8 cellular contexts compared by ENCODE assay signal in the genomic region with DNA sequence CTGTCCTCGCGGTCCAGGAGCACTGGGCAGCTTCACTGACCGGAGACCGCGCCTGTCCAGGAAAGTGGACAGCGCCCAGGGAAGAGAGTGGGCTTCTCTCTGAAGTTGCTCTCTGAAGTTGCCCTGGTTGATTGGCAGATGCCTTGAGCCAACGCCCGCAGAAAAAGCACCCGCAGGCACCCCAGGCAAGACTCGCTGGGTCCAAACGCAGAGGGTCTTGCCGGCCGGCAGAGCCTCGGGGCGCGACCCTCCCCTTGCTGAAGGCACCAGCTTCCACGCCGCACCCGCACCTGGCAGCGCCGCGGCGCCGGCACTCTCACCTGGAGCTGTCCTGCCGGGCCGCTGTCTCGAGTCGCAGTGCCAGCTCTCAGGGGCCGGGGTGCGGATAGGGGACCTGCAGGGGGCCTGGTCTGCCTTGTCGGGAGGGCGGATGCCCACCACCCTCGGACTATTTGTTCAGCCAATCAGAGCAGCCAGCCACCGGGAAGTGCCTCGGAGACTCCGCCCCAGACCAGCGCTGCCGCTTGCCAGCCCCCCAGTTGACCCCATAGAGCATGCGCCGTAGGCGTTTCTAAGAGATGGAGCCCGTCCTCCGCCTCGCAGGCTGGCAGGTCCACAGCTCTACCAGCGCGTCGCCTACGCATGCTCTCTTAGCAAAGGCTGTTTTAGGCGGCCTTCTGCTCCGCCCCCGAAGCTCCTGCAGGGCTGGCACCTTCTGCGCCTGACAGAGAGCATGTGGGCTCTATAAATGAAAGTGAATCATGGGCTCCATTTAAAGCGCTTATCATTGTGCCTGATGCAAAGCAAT. TPM values are rescaled to one million over a fixed set of nuclear protein-coding genes. Genes with fewer than 3 reads are reported as not detected.
DNase-seq lines count a peak whose midpoint lies in the region; ATAC-seq and TF ChIP-seq lines count a peak whose summit lies in the region.

A gene (minus strand): TSS at position 359 of the 808 bp plus-strand sequence. CDS start 4,127 bp downstream, outside the sequence.

- no peaks in the 10 kb centered on the region for H3F3A ChIP-seq in PC-9 (ENCODE audit: insufficient read depth, low read depth)

- H3K36me3 ChIP-seq in PC-9 (ENCODE audit: low read depth) (no peaks in the 10 kb centered on the region), mucosa of rectum (ENCODE audit: control insufficient read depth in 2 of 2, insufficient read depth in 2 of 2, low read length in 2 of 2) (no peaks in the 10 kb centered on the region)

- H3K4me3 ChIP-seq in Jurkat, Clone E6-1 (ENCODE audit: low read length), result peak within 1 kb of the TSS; percentile 81
- H3K4me3 ChIP-seq in PC-9 (peak within 1 kb of the TSS; percentile 89), epithelial cell of proximal tubule (ENCODE audit: low read depth, low read length) (peak within 1 kb of the TSS; percentile 89), mucosa of rectum (ENCODE audit: low read length in 2 of 2) (peak within 1 kb of the TSS; percentile 75 to 83)

- H3K4me1 ChIP-seq in PC-9 (replicated peaks; ENCODE audit: insufficient read depth) (peaks cover 10% of the 10 kb centered on the region; the same call in 1 of the 2 replicates), mucosa of rectum (ENCODE audit: control insufficient read depth in 2 of 2, insufficient read depth in 2 of 2, low read length in 2 of 2) (peaks cover 0 to 5% of the 10 kb centered on the region in 2 donors)

- no peaks in the 10 kb centered on the region for H3K9me2 ChIP-seq in PC-9 (ENCODE audit: insufficient read depth)

- intact Hi-C loops in PC-9 (cut with micrococcal nuclease; ENCODE audit: unreplicated experiment), result no loop called here

- peak within 1 kb of the TSS; percentile 92 for H3K4me2 ChIP-seq in PC-9

- BruUV-seq in PC-9 (replicated peaks; lab: Mats Ljungman, UMichigan), result no TSS peak

- peak within 1 kb of the TSS; percentile 62 to 75 for H3K9ac ChIP-seq in mucosa of rectum (ENCODE audit: low read depth in 1 of 2, low read length in 2 of 2)

- H3K27ac ChIP-seq in PC-9 (peak within 1 kb of the TSS; percentile 32; the same call in 1 of the 2 replicates), mucosa of rectum (ENCODE audit: low read depth in 2 of 2, low read length in 2 of 2) (peak within 1 kb of the TSS; percentile 45 to 63)

- no peaks in the 10 kb centered on the region for H3K27me3 ChIP-seq in PC-9 (ENCODE audit: insufficient read depth, low read depth)
- H3K27me3 ChIP-seq in mucosa of rectum (ENCODE audit: control insufficient read depth in 2 of 2, insufficient read depth in 2 of 2, low read length in 2 of 2), result no peaks in the 10 kb centered on the region

- H3K9me3 ChIP-seq in PC-9 (ENCODE audit: insufficient read depth, low read depth), result no peaks in the 10 kb centered on the region
- H3K9me3 ChIP-seq in mucosa of rectum (ENCODE audit: control insufficient read depth in 2 of 2, low read length in 2 of 2), result no peaks in the 10 kb centered on the region

- peak; percentile 91 for ATAC-seq in GM21619 (IDR thresholded peaks at IDR 0.05; ENCODE audit: unreplicated experiment)

- POLR2A ChIA-PET in PC-9 (lab: Charles Lee; ENCODE audit: unreplicated experiment), result interaction anchor here (0.6 to 0.9 kb wide), 3 partner anchors 141 to 181 kb away, joined by 4 to 8 read pairs (median 6); a partner anchor contains a TSS

- peak; percentile 96 for DNase-seq in DMS153 (lab: John Stamatoyannopoulos, UW)
- peak; percentile 98 for DNase-seq in Jurkat, Clone E6-1 (ENCODE audit: low read depth, low spot score)
- DNase-seq in PC-9, result peak; percentile 88 to 90
- peak; percentile 91 for DNase-seq in activated T-cell treated with anti-CD3 and anti-CD28 coated beads, Interleukin-2, amount 50 U/mL, for 1 hour
- peak; percentile 68 for DNase-seq in epithelial cell of proximal tubule (ENCODE audit: low read depth)
- DNase-seq in stimulated activated CD8-positive, alpha-beta memory T cell treated with anti-CD3 and anti-CD28 coated beads, Interleukin-4, amount 100 ng/mL, for 48 hours, result peak; percentile 95

- CTCF ChIA-PET in PC-9 (lab: Charles Lee), result interaction anchor here (0.6 kb wide), 2 partner anchors 80 to 670 kb away, joined by 3 read pairs; no protein-coding TSS in a partner anchor

- no peak for TF ChIP-seq CTCF in PC-9 (conservative IDR thresholded peaks at IDR 0.05)
- no peak for TF ChIP-seq CTCF in epithelial cell of proximal tubule (conservative IDR thresholded peaks at IDR 0.05; ENCODE audit: low read depth, low read length)

- H2AFZ ChIP-seq in PC-9, result peak within 1 kb of the TSS; percentile 93

- no peaks in the 10 kb centered on the region for H4K20me1 ChIP-seq in PC-9 (ENCODE audit: insufficient read depth)

- peaks cover 19% of the 10 kb centered on the region for H3K79me2 ChIP-seq in PC-9 (ENCODE audit: low read depth)

RNA-seq across cellular contexts. Expression of the gene that starts here (rescaled TPM):
- 36.4 TPM for polyA plus RNA-seq in Jurkat, Clone E6-1 (2012; ENCODE audit: insufficient read depth, insufficient read length)
- 32.4 and 45.2 TPM in 2 replicates for total RNA-seq in PC-9 (2021)
- total RNA-seq in epithelial cell of proximal tubule, result 16.5 and 40.8 TPM in 2 replicates

Comparison
In these comparisons a context has a peak if more than half of its experiments do, and no peak if none do; other contexts are left out.
1. Peak in every context shown above with its lines: DNase-seq, ATAC-seq, H3K4me3 ChIP-seq and H3K27ac ChIP-seq.